Comparison of ENCODE assay signal across 1 cellular context in the genomic region with DNA sequence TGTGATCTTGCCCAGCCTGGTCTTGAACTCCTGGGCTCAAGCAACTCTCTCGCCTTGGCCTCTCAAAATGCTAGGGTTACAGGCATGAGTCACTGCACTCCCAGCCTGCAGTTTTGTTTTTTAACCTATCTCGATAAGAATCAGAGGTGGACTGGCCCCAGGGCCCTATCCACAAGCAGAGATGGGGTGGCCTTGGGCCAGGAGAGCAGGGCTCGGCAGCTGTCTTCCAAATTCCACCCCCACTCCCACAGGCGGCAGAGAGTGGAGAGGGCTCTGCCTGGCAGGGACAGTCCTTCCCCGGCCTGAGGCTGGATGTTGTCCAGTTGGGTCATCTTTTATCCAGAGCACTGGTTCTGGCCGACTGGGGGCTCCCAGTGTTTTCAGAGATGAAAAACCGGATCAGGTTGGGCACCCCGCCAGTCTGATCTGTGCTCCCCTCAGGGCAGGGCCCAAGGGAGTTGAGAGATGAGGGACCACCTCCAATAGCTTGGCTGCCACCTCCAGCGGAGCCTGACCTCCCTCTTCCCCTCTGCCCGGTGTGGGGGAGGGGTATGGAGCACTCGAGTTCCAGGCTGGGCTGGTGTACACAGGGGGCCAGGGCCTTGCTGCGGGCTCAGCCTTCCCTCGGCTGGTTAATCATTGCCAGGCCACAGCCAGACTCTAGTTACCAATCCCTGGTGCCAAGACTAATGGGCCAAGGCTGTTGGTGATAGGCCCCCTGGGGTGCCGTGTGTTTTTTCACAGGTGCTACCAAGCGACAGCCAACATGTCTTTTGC.
TF ChIP-seq lines count a peak whose summit lies in the region.

No MANE protein-coding gene starts in this region.

TF ChIP-seq in GM23338, 12 proteins besides CTCF, POLR2A, EP300 and RAD21 (continued from another document):
- TF ChIP-seq, protein P1, sequence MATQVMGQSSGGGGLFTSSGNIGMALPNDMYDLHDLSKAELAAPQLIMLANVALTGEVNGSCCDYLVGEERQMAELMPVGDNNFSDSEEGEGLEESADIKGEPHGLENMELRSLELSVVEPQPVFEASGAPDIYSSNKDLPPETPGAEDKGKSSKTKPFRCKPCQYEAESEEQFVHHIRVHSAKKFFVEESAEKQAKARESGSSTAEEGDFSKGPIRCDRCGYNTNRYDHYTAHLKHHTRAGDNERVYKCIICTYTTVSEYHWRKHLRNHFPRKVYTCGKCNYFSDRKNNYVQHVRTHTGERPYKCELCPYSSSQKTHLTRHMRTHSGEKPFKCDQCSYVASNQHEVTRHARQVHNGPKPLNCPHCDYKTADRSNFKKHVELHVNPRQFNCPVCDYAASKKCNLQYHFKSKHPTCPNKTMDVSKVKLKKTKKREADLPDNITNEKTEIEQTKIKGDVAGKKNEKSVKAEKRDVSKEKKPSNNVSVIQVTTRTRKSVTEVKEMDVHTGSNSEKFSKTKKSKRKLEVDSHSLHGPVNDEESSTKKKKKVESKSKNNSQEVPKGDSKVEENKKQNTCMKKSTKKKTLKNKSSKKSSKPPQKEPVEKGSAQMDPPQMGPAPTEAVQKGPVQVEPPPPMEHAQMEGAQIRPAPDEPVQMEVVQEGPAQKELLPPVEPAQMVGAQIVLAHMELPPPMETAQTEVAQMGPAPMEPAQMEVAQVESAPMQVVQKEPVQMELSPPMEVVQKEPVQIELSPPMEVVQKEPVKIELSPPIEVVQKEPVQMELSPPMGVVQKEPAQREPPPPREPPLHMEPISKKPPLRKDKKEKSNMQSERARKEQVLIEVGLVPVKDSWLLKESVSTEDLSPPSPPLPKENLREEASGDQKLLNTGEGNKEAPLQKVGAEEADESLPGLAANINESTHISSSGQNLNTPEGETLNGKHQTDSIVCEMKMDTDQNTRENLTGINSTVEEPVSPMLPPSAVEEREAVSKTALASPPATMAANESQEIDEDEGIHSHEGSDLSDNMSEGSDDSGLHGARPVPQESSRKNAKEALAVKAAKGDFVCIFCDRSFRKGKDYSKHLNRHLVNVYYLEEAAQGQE (IDR thresholded peaks at IDR 0.05; ENCODE audit: unreplicated experiment): no peak
- no peak for TF ChIP-seq NANOG (IDR thresholded peaks at IDR 0.05; ENCODE audit: borderline replicate concordance)
TF ChIP-seq in GM23338: peak in this region for 0.
